Comparison of ENCODE assay signal across 8 cellular contexts in the genomic region with DNA sequence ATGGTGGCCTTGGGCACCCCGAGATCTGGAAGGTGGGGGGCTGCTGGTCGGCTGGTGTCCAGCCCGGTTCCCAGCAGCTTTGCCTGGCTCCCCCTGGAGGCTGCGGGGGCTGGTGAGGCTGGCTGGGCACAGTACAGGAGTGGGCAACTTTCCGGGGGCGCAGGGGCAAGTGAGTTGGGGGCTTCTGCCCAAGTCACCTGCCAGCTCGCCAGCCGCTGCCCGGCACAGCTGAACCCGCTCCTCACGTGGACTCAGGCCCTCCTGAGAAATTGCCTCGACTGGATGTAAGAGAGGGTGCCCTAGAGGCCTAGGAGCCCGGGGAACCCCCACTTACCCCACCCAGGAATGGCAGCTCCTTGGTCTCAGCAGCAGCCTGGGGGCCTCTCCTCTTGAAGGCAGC.
"Had no signal": no experiment of that assay in that cellular context is flagged by ENCODE, and none has a peak within 500 bp of the region (broad histone marks: within the 10 kb centered on the region; RNA-seq: fewer than 3 reads in every experiment).

No MANE protein-coding gene starts in this region.

- H3K4me2 ChIP-seq: GM23338 had no signal

- H3K4me3 ChIP-seq: GM23338, K562 had no signal

- ATAC-seq: GM23338, K562 had no signal

- DNase-seq: H9, HCEC 1CT, HFFc6, IMR-90, Kasumi-1, KG1 had no signal
